Comparison of ENCODE assay signal across 23 cellular contexts in the genomic region with DNA sequence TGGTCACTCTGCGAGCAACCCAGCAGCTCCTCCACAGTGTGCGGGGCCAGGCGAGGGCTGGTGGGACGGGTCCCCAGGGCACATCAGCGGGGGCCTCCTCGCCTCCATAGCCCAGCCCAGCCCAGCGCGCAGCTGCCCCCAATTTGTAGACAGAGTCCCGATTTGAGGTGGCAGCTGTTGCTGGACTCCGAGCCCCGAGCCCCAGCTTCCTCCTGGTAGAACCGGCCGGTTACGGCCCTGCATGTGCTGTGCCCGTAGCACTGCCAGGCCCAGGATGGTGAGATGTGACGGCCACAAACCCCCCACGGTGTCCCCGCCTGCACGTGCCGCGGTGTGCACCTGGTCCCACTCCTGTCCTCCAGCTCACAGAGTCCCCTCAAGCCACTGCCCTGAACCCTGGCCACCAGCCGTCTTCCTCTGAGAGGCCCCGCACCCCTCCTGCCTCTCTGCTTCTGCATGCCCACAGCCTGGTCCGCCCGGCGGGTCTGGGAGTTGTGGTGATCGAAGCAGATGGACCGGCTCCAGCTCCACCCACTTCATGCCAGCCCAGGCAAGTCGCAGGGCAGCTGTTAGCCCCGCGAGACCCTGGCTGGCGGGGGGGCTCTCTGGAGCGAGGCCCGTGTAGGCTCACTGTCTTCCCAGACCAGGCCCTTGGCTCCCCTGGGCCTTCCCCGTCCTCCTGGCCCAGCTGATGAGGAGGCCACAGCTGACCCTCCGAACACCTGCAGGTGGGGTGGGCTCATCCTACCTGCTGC. TPM values are rescaled to one million over a fixed set of nuclear protein-coding genes. Genes with fewer than 3 reads are reported as not detected.
DNase-seq lines count a peak whose midpoint lies in the region; TF ChIP-seq lines count a peak whose summit lies in the region.
"Had no signal": no experiment of that assay in that cellular context is flagged by ENCODE, and none has a peak within 500 bp of the region (broad histone marks: within the 10 kb centered on the region; RNA-seq: fewer than 3 reads in every experiment).

No MANE protein-coding gene starts in this region.

- H3K27ac ChIP-seq in SJCRH30 (peak overlapping the region; percentile 77), prostate gland (peak overlapping the region; percentile 59 to 65), suprapubic skin (no peak overlapping the region)
- H3K27ac ChIP-seq: HL-60, SJSA1, spleen, transverse colon had no signal

- 56% methylated on average over 36 of the region's 36 CpGs for WGBS in prostate gland
- 53% methylated on average over 6 of the region's 36 CpGs for WGBS in suprapubic skin

- no peak overlapping the region for H3K4me3 Mint-ChIP-seq in immature natural killer cell
- H3K4me3 Mint-ChIP-seq: activated CD4-positive, alpha-beta memory T cell treated with anti-CD3 and anti-CD28 coated beads for 36 hours; activated naive CD4-positive, alpha-beta T cell treated with anti-CD3 and anti-CD28 coated beads, Interleukin-2, amount 50 U/mL, for 24 hours; natural killer cell treated with Interleukin-12 subunit alpha and Interleukin-12 subunit beta and Interleukin-15 and Interleukin-18, amount 100 ng/mL, for 72 hours had no signal

- H3K36me3 ChIP-seq in SJCRH30: no peaks in the 10 kb centered on the region
- no peaks in the 10 kb centered on the region for H3K36me3 ChIP-seq in prostate gland
- no peaks in the 10 kb centered on the region for H3K36me3 ChIP-seq in suprapubic skin
- H3K36me3 ChIP-seq: SJSA1, spleen, transverse colon had no signal

- TF ChIP-seq CTCF in prostate gland (IDR thresholded peaks at IDR 0.05): no peak
- no peak for TF ChIP-seq CTCF in suprapubic skin (IDR thresholded peaks at IDR 0.05)

- H3K9me3 ChIP-seq in SJCRH30 (replicated peaks): no peaks in the 10 kb centered on the region
- no peaks in the 10 kb centered on the region for H3K9me3 ChIP-seq in prostate gland
- no peaks in the 10 kb centered on the region for H3K9me3 ChIP-seq in suprapubic skin
- H3K9me3 ChIP-seq: SJSA1, spleen, transverse colon had no signal

- peak overlapping the region; percentile 49 for H3K4me3 ChIP-seq in SJCRH30
- H3K4me3 ChIP-seq in prostate gland: no peak overlapping the region
- no peak overlapping the region for H3K4me3 ChIP-seq in suprapubic skin
- H3K4me3 ChIP-seq: SJSA1, spleen, transverse colon had no signal

- no peaks in the 10 kb centered on the region for H3K36me3 Mint-ChIP-seq in immature natural killer cell
- H3K36me3 Mint-ChIP-seq: activated CD4-positive, alpha-beta memory T cell treated with anti-CD3 and anti-CD28 coated beads for 36 hours; activated naive CD4-positive, alpha-beta T cell treated with anti-CD3 and anti-CD28 coated beads, Interleukin-2, amount 50 U/mL, for 24 hours; natural killer cell treated with Interleukin-12 subunit alpha and Interleukin-12 subunit beta and Interleukin-15 and Interleukin-18, amount 100 ng/mL, for 72 hours had no signal

- H3K4me1 ChIP-seq in SJCRH30 (peaks cover 28% of the 10 kb centered on the region), prostate gland (replicated peaks) (peaks cover 9% of the 10 kb centered on the region), suprapubic skin (peaks cover 16% of the 10 kb centered on the region)
- H3K4me1 ChIP-seq: spleen had no signal

- DNase-seq in DMS 273 treated with DMSO at 0.1 percent for 48 hours (lab: John Stamatoyannopoulos, UW): peak; percentile 44
- DNase-seq in NCI-H1105 treated with DMSO at 0.1 percent for 48 hours (lab: John Stamatoyannopoulos, UW): peak; percentile 50
- DNase-seq in SJCRH30: peak; percentile 83 to 86
- DNase-seq in prostate gland (ENCODE audit: low spot score): peak; percentile 72
- no peak for DNase-seq in suprapubic skin (ENCODE audit: low spot score in 2 of 2)
- DNase-seq in immature natural killer cell: no peak
- no peak for DNase-seq in NCI-H2107 treated with DMSO at 0.1 percent for 48 hours (lab: John Stamatoyannopoulos, UW; ENCODE audit: unreplicated experiment)
- DNase-seq: activated CD4-positive, alpha-beta memory T cell treated with anti-CD3 and anti-CD28 coated beads for 36 hours; activated CD4-positive, CD25-positive, alpha-beta regulatory T cell; activated CD8-positive, alpha-beta memory T cell treated with anti-CD3 and anti-CD28 coated beads, Interleukin-2, amount 50 U/mL, for 4 hours; amygdala; effector CD8-positive, alpha-beta T cell; head of caudate nucleus; NCI-H1048; NCI-H2029 treated with DMSO at 0.1 percent for 48 hours; NK-92 treated with Interleukin-12 subunit alpha and Interleukin-12 subunit beta, amount 100 ng/mL, for 24 hours; spleen; T-helper 1 cell; transverse colon had no signal

- H3K27me3 ChIP-seq in SJCRH30: no peaks in the 10 kb centered on the region
- no peaks in the 10 kb centered on the region for H3K27me3 ChIP-seq in prostate gland (replicated peaks; ENCODE audit: insufficient read depth)
- no peaks in the 10 kb centered on the region for H3K27me3 ChIP-seq in suprapubic skin
- H3K27me3 ChIP-seq: SJSA1, transverse colon had no signal

- H3K4me1 Mint-ChIP-seq in immature natural killer cell: no peaks in the 10 kb centered on the region
- H3K4me1 Mint-ChIP-seq: activated naive CD4-positive, alpha-beta T cell treated with anti-CD3 and anti-CD28 coated beads, Interleukin-2, amount 50 U/mL, for 24 hours had no signal

- no peaks in the 10 kb centered on the region for H3K27me3 Mint-ChIP-seq in immature natural killer cell (ENCODE audit: low read depth in 3 of 3)
- H3K27me3 Mint-ChIP-seq: activated CD4-positive, alpha-beta memory T cell treated with anti-CD3 and anti-CD28 coated beads for 36 hours; activated naive CD4-positive, alpha-beta T cell treated with anti-CD3 and anti-CD28 coated beads, Interleukin-2, amount 50 U/mL, for 24 hours; natural killer cell treated with Interleukin-12 subunit alpha and Interleukin-12 subunit beta and Interleukin-15 and Interleukin-18, amount 100 ng/mL, for 72 hours had no signal

- intact Hi-C loops in prostate gland (cut with DNase I): no loop called here

- TF ChIP-seq POLR2A in prostate gland (IDR thresholded peaks at IDR 0.05) (peak; percentile 31), suprapubic skin (IDR thresholded peaks at IDR 0.05) (no peak)

- no peak overlapping the region for H3K27ac Mint-ChIP-seq in immature natural killer cell
- H3K27ac Mint-ChIP-seq: activated CD4-positive, alpha-beta memory T cell treated with anti-CD3 and anti-CD28 coated beads for 36 hours; activated naive CD4-positive, alpha-beta T cell treated with anti-CD3 and anti-CD28 coated beads, Interleukin-2, amount 50 U/mL, for 24 hours; natural killer cell treated with Interleukin-12 subunit alpha and Interleukin-12 subunit beta and Interleukin-15 and Interleukin-18, amount 100 ng/mL, for 72 hours had no signal

- no peaks in the 10 kb centered on the region for H3K9me3 Mint-ChIP-seq in immature natural killer cell
- H3K9me3 Mint-ChIP-seq: activated CD4-positive, alpha-beta memory T cell treated with anti-CD3 and anti-CD28 coated beads for 36 hours; activated naive CD4-positive, alpha-beta T cell treated with anti-CD3 and anti-CD28 coated beads, Interleukin-2, amount 50 U/mL, for 24 hours; natural killer cell treated with Interleukin-12 subunit alpha and Interleukin-12 subunit beta and Interleukin-15 and Interleukin-18, amount 100 ng/mL, for 72 hours had no signal

- no peak for TF ChIP-seq EP300 in suprapubic skin (IDR thresholded peaks at IDR 0.05)

RNA-seq across cellular contexts. Expression of a gene that starts 55.5 kb away (rescaled TPM):
- 7.5 TPM in 2 replicates for total RNA-seq in SJCRH30 (2014; rRNA removed; shearing (Covaris generic))
- total RNA-seq in prostate gland (10 to 100 TPM; 18.6 to 21.0 TPM), suprapubic skin (10 to 100 TPM in 2 of 4 donors, 1 to 10 TPM in 2; 5.7 to 13.4 (median 8.5) TPM)
- polyA plus RNA-seq in immature natural killer cell: 1 to 10 TPM in 2 of 3 donors, under 1 TPM in 1; 0.89 to 4.0 (median 3.9) TPM

RNA-seq across cellular contexts. Expression of a gene that starts 55.7 kb away (rescaled TPM):
- total RNA-seq in SJCRH30 (2014; rRNA removed; shearing (Covaris generic)): 124 and 145 TPM in 2 replicates
- total RNA-seq in prostate gland: 10 to 100 TPM; 86.1 to 97.0 TPM
- total RNA-seq in suprapubic skin: 10 to 100 TPM; 56.9 to 86.5 (median 81.4) TPM
- polyA plus RNA-seq in immature natural killer cell: 100 to 1,000 TPM; 185 to 216 (median 210) TPM

Comparison
In these comparisons a context has a peak if more than half of its experiments do, and no peak if none do; other contexts are left out.
1. DNase-seq: peak in DMS 273 treated with DMSO at 0.1 percent for 48 hours (single experiment), NCI-H1105 treated with DMSO at 0.1 percent for 48 hours (single experiment), SJCRH30 (2 of 2) and prostate gland (single experiment); none in suprapubic skin (0 of 2), immature natural killer cell (0 of 3) and NCI-H2107 treated with DMSO at 0.1 percent for 48 hours (single experiment).